Comparison of ENCODE assay signal across 8 cellular contexts in genomic region chr14:73612339-73613045, GRCh38. TPM values are rescaled to one million over a fixed set of nuclear protein-coding genes. Genes with fewer than 3 reads are reported as not detected.
A peak's percentile ranks its signal among the peaks of the same experiment; 100 is the strongest.
DNase-seq lines count a peak whose midpoint lies in the region; ATAC-seq and TF ChIP-seq lines count a peak whose summit lies in the region.

Gene ACOT6, plus strand, starts transcription at chr14:73612517. Its CDS starts 55 bp downstream, at chr14:73612572.

- peaks cover 13% of the 10 kb centered on the region for H3K4me1 ChIP-seq in PC-3 (ENCODE audit: insufficient read depth, low read length)

- no peaks in the 10 kb centered on the region for H3K27me3 ChIP-seq in PC-3 (ENCODE audit: low read length)

- H4K20me1 ChIP-seq in PC-3 (ENCODE audit: low read length) = no peaks in the 10 kb centered on the region

- no peak for TF ChIP-seq CTCF in PC-3 (conservative IDR thresholded peaks at IDR 0.05; ENCODE audit: low read depth, low read length)

- no peaks in the 10 kb centered on the region for H3F3A ChIP-seq in PC-3 (ENCODE audit: low read length, unreplicated experiment)

- CTCF ChIA-PET in PC-3 (lab: Charles Lee) = no interaction called here

- H2AFZ ChIP-seq in PC-3 (ENCODE audit: low read length) = peak within 1 kb of the TSS; percentile 85

- H3K36me3 Mint-ChIP-seq in activated T-helper 1 cell treated with anti-CD3 and anti-CD28 coated beads, Interleukin-12 subunit alpha, Interleukin-12 subunit beta, Interleukin-2, Interleukin-4 antibody, amounts not matched to agents 30 ng/mL and 10 ng/mL and 1 ng/mL, durations not matched to agents 14 hours and 24 hours and 36 hours (ENCODE audit: low read depth) = no peaks in the 10 kb centered on the region
- no peaks in the 10 kb centered on the region for H3K36me3 Mint-ChIP-seq in naive B cell
- H3K36me3 Mint-ChIP-seq in stimulated activated effector memory CD8-positive, alpha-beta T cell treated with anti-CD3 and anti-CD28 coated beads, Interleukin-12 subunit alpha, Interleukin-12 subunit beta, amount 100 ng/mL, for 72 hours = no peaks in the 10 kb centered on the region

- H3K4me3 Mint-ChIP-seq in activated T-helper 1 cell treated with anti-CD3 and anti-CD28 coated beads, Interleukin-12 subunit alpha, Interleukin-12 subunit beta, Interleukin-2, Interleukin-4 antibody, amounts not matched to agents 30 ng/mL and 10 ng/mL and 1 ng/mL, durations not matched to agents 14 hours and 24 hours and 36 hours = peak within 1 kb of the TSS; percentile 83
- H3K4me3 Mint-ChIP-seq in naive B cell = peak within 1 kb of the TSS; percentile 85 to 93 (median 88)
- H3K4me3 Mint-ChIP-seq in stimulated activated effector memory CD8-positive, alpha-beta T cell treated with anti-CD3 and anti-CD28 coated beads, Interleukin-12 subunit alpha, Interleukin-12 subunit beta, amount 100 ng/mL, for 72 hours = peak within 1 kb of the TSS; percentile 77

- peak within 1 kb of the TSS; percentile 11; the same call in 1 of the 2 replicates for H3K27ac ChIP-seq in PC-3 (ENCODE audit: low read length)

- H3K4me3 ChIP-seq in PC-3 (ENCODE audit: low read length) = peak within 1 kb of the TSS; percentile 83

- intact Hi-C loops in PC-3 (cut with micrococcal nuclease) = loop anchor here (5.0 kb wide), 1 partner anchor 120 kb away; the partner anchor contains the start of gene RIOX1
- intact Hi-C loops in activated T-helper 1 cell treated with anti-CD3 and anti-CD28 coated beads, Interleukin-12 subunit alpha, Interleukin-12 subunit beta, Interleukin-2, Interleukin-4 antibody, amounts not matched to agents 30 ng/mL and 10 ng/mL and 1 ng/mL, durations not matched to agents 14 hours and 24 hours and 36 hours (cut with micrococcal nuclease) = loop anchor here (1.0 to 2.0 kb wide), 2 partner anchors 22 to 43 kb away; partner anchors contain the start of genes ACOT2 and ACOT4

- peaks cover 7% of the 10 kb centered on the region for H3K27me3 Mint-ChIP-seq in activated T-helper 1 cell treated with anti-CD3 and anti-CD28 coated beads, Interleukin-12 subunit alpha, Interleukin-12 subunit beta, Interleukin-2, Interleukin-4 antibody, amounts not matched to agents 30 ng/mL and 10 ng/mL and 1 ng/mL, durations not matched to agents 14 hours and 24 hours and 36 hours (ENCODE audit: insufficient read depth)
- H3K27me3 Mint-ChIP-seq in naive B cell = peaks cover 0 to 27% (median 8%) of the 10 kb centered on the region in 3 donors

- H3K4me1 Mint-ChIP-seq in activated T-helper 1 cell treated with anti-CD3 and anti-CD28 coated beads, Interleukin-12 subunit alpha, Interleukin-12 subunit beta, Interleukin-2, Interleukin-4 antibody, amounts not matched to agents 30 ng/mL and 10 ng/mL and 1 ng/mL, durations not matched to agents 14 hours and 24 hours and 36 hours (ENCODE audit: low read depth) = peaks cover 5% of the 10 kb centered on the region
- H3K4me1 Mint-ChIP-seq in naive B cell = peaks cover 0 to 7% (median 0%) of the 10 kb centered on the region in 3 donors
- peaks cover 6% of the 10 kb centered on the region for H3K4me1 Mint-ChIP-seq in stimulated activated effector memory CD8-positive, alpha-beta T cell treated with anti-CD3 and anti-CD28 coated beads, Interleukin-12 subunit alpha, Interleukin-12 subunit beta, amount 100 ng/mL, for 72 hours

- H3K9me2 ChIP-seq in PC-3 (replicated peaks; ENCODE audit: low read length) = no peaks in the 10 kb centered on the region

- peak within 1 kb of the TSS; percentile 52 for H3K27ac Mint-ChIP-seq in activated T-helper 1 cell treated with anti-CD3 and anti-CD28 coated beads, Interleukin-12 subunit alpha, Interleukin-12 subunit beta, Interleukin-2, Interleukin-4 antibody, amounts not matched to agents 30 ng/mL and 10 ng/mL and 1 ng/mL, durations not matched to agents 14 hours and 24 hours and 36 hours
- H3K27ac Mint-ChIP-seq in naive B cell = peak within 1 kb of the TSS in 2 of 6 donors; percentile 65 to 76
- H3K27ac Mint-ChIP-seq in stimulated activated effector memory CD8-positive, alpha-beta T cell treated with anti-CD3 and anti-CD28 coated beads, Interleukin-12 subunit alpha, Interleukin-12 subunit beta, amount 100 ng/mL, for 72 hours = peak within 1 kb of the TSS; percentile 83

- POLR2A ChIA-PET in PC-3 (lab: Charles Lee; ENCODE audit: unreplicated experiment) = no interaction called here

- no peaks in the 10 kb centered on the region for H3K36me3 ChIP-seq in PC-3 (ENCODE audit: low read depth, low read length)

- no peaks in the 10 kb centered on the region for H3K9me3 ChIP-seq in PC-3 (ENCODE audit: low read length)

- H3K4me2 ChIP-seq in PC-3 (ENCODE audit: low read length) = peak within 1 kb of the TSS; percentile 70

- peak; percentile 85 for DNase-seq in AG08396 (ENCODE audit: low spot score)
- peak; percentile 77 for DNase-seq in PC-3
- DNase-seq in activated T-helper 1 cell treated with anti-CD3 and anti-CD28 coated beads, Interleukin-12 subunit alpha, Interleukin-12 subunit beta, Interleukin-2, Interleukin-4 antibody, amounts not matched to agents 30 ng/mL and 10 ng/mL and 1 ng/mL, durations not matched to agents 14 hours and 24 hours and 36 hours (ENCODE audit: low spot score) = peak; percentile 54
- peak; percentile 72 for DNase-seq in fibroblast of gingiva (ENCODE audit: low read depth)
- DNase-seq in naive B cell = peak; percentile 42
- DNase-seq in stimulated activated effector memory CD8-positive, alpha-beta T cell treated with anti-CD3 and anti-CD28 coated beads, Interleukin-12 subunit alpha, Interleukin-12 subunit beta, amount 100 ng/mL, for 72 hours (ENCODE audit: low spot score in 2 of 2) = peak; percentile 53 to 75

- no peaks in the 10 kb centered on the region for H3K79me2 ChIP-seq in PC-3 (ENCODE audit: low read length)

- BruUV-seq in PC-3 (replicated peaks; lab: Mats Ljungman, UMichigan) = no TSS peak

- no peaks in the 10 kb centered on the region for H3K9me3 Mint-ChIP-seq in activated T-helper 1 cell treated with anti-CD3 and anti-CD28 coated beads, Interleukin-12 subunit alpha, Interleukin-12 subunit beta, Interleukin-2, Interleukin-4 antibody, amounts not matched to agents 30 ng/mL and 10 ng/mL and 1 ng/mL, durations not matched to agents 14 hours and 24 hours and 36 hours
- H3K9me3 Mint-ChIP-seq in naive B cell = peaks cover 0 to 6% (median 0%) of the 10 kb centered on the region in 7 donors
- H3K9me3 Mint-ChIP-seq in stimulated activated effector memory CD8-positive, alpha-beta T cell treated with anti-CD3 and anti-CD28 coated beads, Interleukin-12 subunit alpha, Interleukin-12 subunit beta, amount 100 ng/mL, for 72 hours = no peaks in the 10 kb centered on the region

- peak within 1 kb of the TSS; percentile 48 for H3K9ac ChIP-seq in PC-3 (ENCODE audit: low read length)

- ATAC-seq in GM18909 (IDR thresholded peaks at IDR 0.05; ENCODE audit: poor library complexity, unreplicated experiment) = peak; percentile 72
- ATAC-seq in HG03442 (IDR thresholded peaks at IDR 0.05; ENCODE audit: unreplicated experiment) = peak; percentile 77
- ATAC-seq in PC-3 = peak; percentile 86
- ATAC-seq in naive B cell (ENCODE audit: low read depth in 2 of 2) = peak; percentile 82 to 83
- peak; percentile 93 for ATAC-seq in stimulated activated effector memory CD8-positive, alpha-beta T cell treated with anti-CD3 and anti-CD28 coated beads, Interleukin-12 subunit alpha, Interleukin-12 subunit beta, amount 100 ng/mL, for 72 hours

RNA-seq across cellular contexts. Expression of gene ACOT6, which starts in this region (rescaled TPM):
- not detected in 2 replicates for total RNA-seq in PC-3 (2014; rRNA removed)
- not detected in 2 replicates for total RNA-seq in activated T-helper 1 cell treated with anti-CD3 and anti-CD28 coated beads, Interleukin-12 subunit alpha, Interleukin-12 subunit beta, Interleukin-2, Interleukin-4 antibody, amounts not matched to agents 30 ng/mL and 10 ng/mL and 1 ng/mL, durations not matched to agents 14 hours and 24 hours and 36 hours
- polyA plus RNA-seq in naive B cell (ENCODE audit: low read depth in 6 of 6) = not detected

Comparison
In these comparisons a context has a peak if more than half of its experiments do, and no peak if none do; other contexts are left out.
1. Peak in every context shown above with its lines: DNase-seq, ATAC-seq, H3K4me3 ChIP-seq and H3K27ac ChIP-seq.
2. Peak in DNase-seq, ATAC-seq, H3K4me3 ChIP-seq, H3K27ac ChIP-seq, H3K9ac ChIP-seq and H3K4me2 ChIP-seq in PC-3; RNA of the gene not detected or under 1 TPM.
3. Peak in DNase-seq in activated T-helper 1 cell treated with anti-CD3 and anti-CD28 coated beads, Interleukin-12 subunit alpha, Interleukin-12 subunit beta, Interleukin-2, Interleukin-4 antibody, amounts not matched to agents 30 ng/mL and 10 ng/mL and 1 ng/mL, durations not matched to agents 14 hours and 24 hours and 36 hours; RNA of the gene not detected or under 1 TPM.
4. Peak in DNase-seq and ATAC-seq in naive B cell; RNA of the gene not detected or under 1 TPM.